2 cellular contexts compared by ENCODE assay signal in the genomic region with DNA sequence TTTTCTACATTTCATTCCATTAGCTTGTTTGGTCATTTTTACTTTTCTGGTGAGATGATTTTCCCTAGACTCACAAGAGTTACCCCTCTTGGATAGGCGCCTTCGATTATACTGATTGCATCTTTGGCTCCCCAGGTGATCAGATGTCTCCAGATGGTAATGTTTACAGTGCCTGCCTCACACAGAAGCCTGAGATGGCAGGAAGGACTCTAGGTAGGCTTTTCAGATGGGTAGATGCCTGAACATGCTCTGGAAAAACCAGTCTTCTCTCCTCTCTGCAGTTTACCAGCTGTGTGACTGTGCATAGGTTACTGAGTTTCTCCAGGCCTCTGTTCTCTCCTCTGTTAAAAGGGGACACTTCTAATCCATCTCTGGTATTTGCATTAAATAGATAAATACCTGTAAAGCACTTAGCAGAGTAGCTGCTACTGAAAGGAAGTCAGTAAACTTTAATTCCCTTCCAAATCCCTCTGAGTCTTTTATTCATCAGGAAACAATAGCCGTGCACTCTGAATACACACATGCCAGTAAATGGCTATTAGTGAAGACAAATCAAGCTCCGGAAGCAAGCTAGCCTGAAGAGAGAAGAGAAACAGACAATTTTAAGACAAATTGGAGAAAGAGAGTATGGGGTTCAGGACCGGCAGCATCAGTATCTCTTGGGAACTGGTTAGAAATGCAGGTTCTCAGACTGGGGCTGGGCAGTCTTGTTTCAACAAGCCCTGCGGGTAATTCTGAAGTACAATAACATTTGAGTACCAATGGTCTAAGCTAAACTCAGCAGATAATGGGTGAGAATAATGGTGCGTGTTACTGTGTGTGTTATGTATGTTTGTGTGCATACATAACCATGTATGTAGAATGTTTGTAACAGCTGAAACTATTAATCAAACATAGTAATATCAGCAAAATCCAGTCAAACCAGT.
TF ChIP-seq lines count a peak whose summit lies in the region.

No MANE protein-coding gene starts in this region.

TF ChIP-seq in IMR-90, 13 proteins besides CTCF, POLR2A, EP300 and RAD21:
- TF ChIP-seq RCOR1 (IDR thresholded peaks at IDR 0.05; ENCODE audit: insufficient replicate concordance, low read length) (no peak), BHLHE40 (IDR thresholded peaks at IDR 0.05; ENCODE audit: low read depth, low read length) (no peak), FOS (IDR thresholded peaks at IDR 0.05; ENCODE audit: low read depth, low read length) (no peak), MXI1 (IDR thresholded peaks at IDR 0.05; ENCODE audit: borderline replicate concordance, low read depth, low read length) (no peak), MAFK (IDR thresholded peaks at IDR 0.05; ENCODE audit: low read depth, low read length) (no peak), RFX5 (IDR thresholded peaks at IDR 0.05; ENCODE audit: low read depth, low read length) (no peak), CHD1 (IDR thresholded peaks at IDR 0.05; ENCODE audit: low read depth, low read length) (no peak), CEBPB (IDR thresholded peaks at IDR 0.05; ENCODE audit: low read depth, low read length) (no peak), MAZ (IDR thresholded peaks at IDR 0.05; ENCODE audit: borderline replicate concordance, low read depth, low read length) (no peak), SMC3 (IDR thresholded peaks at IDR 0.05; ENCODE audit: low read depth, low read length) (no peak), USF2 (IDR thresholded peaks at IDR 0.05; ENCODE audit: low read depth, low read length) (no peak), NFE2L2 (IDR thresholded peaks at IDR 0.05; ENCODE audit: low read depth, low read length) (no peak)
- TF ChIP-seq, protein P1, sequence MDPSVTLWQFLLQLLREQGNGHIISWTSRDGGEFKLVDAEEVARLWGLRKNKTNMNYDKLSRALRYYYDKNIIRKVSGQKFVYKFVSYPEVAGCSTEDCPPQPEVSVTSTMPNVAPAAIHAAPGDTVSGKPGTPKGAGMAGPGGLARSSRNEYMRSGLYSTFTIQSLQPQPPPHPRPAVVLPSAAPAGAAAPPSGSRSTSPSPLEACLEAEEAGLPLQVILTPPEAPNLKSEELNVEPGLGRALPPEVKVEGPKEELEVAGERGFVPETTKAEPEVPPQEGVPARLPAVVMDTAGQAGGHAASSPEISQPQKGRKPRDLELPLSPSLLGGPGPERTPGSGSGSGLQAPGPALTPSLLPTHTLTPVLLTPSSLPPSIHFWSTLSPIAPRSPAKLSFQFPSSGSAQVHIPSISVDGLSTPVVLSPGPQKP (IDR thresholded peaks at IDR 0.05; ENCODE audit: borderline replicate concordance, low read depth, low read length) = no peak

TF ChIP-seq in WTC11, 78 proteins besides CTCF, POLR2A, EP300 and RAD21:
- no peak for TF ChIP-seq SMAD3 (CRISPR knock-in tag; IDR thresholded peaks at IDR 0.05; ENCODE audit: borderline replicate concordance)
- no peak for TF ChIP-seq ZNF416 (CRISPR knock-in tag; IDR thresholded peaks at IDR 0.05)
- no peak for TF ChIP-seq NFATC4 (CRISPR knock-in tag; IDR thresholded peaks at IDR 0.05)
- no peak for TF ChIP-seq ESRRA (CRISPR knock-in tag; IDR thresholded peaks at IDR 0.05; ENCODE audit: borderline replicate concordance)
- TF ChIP-seq, protein P2, sequence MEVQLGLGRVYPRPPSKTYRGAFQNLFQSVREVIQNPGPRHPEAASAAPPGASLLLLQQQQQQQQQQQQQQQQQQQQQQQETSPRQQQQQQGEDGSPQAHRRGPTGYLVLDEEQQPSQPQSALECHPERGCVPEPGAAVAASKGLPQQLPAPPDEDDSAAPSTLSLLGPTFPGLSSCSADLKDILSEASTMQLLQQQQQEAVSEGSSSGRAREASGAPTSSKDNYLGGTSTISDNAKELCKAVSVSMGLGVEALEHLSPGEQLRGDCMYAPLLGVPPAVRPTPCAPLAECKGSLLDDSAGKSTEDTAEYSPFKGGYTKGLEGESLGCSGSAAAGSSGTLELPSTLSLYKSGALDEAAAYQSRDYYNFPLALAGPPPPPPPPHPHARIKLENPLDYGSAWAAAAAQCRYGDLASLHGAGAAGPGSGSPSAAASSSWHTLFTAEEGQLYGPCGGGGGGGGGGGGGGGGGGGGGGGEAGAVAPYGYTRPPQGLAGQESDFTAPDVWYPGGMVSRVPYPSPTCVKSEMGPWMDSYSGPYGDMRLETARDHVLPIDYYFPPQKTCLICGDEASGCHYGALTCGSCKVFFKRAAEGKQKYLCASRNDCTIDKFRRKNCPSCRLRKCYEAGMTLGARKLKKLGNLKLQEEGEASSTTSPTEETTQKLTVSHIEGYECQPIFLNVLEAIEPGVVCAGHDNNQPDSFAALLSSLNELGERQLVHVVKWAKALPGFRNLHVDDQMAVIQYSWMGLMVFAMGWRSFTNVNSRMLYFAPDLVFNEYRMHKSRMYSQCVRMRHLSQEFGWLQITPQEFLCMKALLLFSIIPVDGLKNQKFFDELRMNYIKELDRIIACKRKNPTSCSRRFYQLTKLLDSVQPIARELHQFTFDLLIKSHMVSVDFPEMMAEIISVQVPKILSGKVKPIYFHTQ (CRISPR knock-in tag; IDR thresholded peaks at IDR 0.05) = no peak
- no peak for TF ChIP-seq MXD4 (CRISPR knock-in tag; IDR thresholded peaks at IDR 0.05; ENCODE audit: borderline replicate concordance)
- TF ChIP-seq ZNF671 (CRISPR knock-in tag; IDR thresholded peaks at IDR 0.05) = no peak
- no peak for TF ChIP-seq ZNF232 (CRISPR knock-in tag; IDR thresholded peaks at IDR 0.05)
- TF ChIP-seq FOXK1 (CRISPR knock-in tag; IDR thresholded peaks at IDR 0.05) = no peak
